27 cellular contexts compared by ENCODE assay signal in genomic region chr2:10617241-10617640, GRCh38.
"Had no signal": no experiment of that assay in that cellular context is flagged by ENCODE, and none has a peak within 500 bp of the region (broad histone marks: within the 10 kb centered on the region; RNA-seq: fewer than 3 reads in every experiment).

No MANE protein-coding gene starts in this region.

- ATAC-seq: activated T-cell treated with anti-CD3 and anti-CD28 coated beads, Interleukin-2, amount 50 U/mL, for 72 hours; body of pancreas had no signal

- H3K27me3 Mint-ChIP-seq: activated CD4-positive, alpha-beta T cell treated with anti-CD3 and anti-CD28 coated beads, Interleukin-2, amount 10 ng/mL, durations not matched to agents 24 days and 14 days; activated naive CD8-positive, alpha-beta T cell treated with anti-CD3 and anti-CD28 coated beads, Interleukin-2, amount 10 ng/mL, durations not matched to agents 7 days and 5 days had no signal

- H3K27ac Mint-ChIP-seq: activated CD4-positive, alpha-beta T cell treated with anti-CD3 and anti-CD28 coated beads, Interleukin-2, amount 10 ng/mL, durations not matched to agents 24 days and 14 days; activated naive CD8-positive, alpha-beta T cell treated with anti-CD3 and anti-CD28 coated beads, Interleukin-2, amount 10 ng/mL, durations not matched to agents 7 days and 5 days; activated T-cell treated with anti-CD3 and anti-CD28 coated beads, Interleukin-2, amount 50 U/mL, for 72 hours; activated T-helper 2 cell treated with anti-CD3 and anti-CD28 coated beads, Interferon-gamma antibody, Interleukin-2, Interleukin-4, amounts not matched to agents 10 μg/mL and 5 μg/mL and 100 μg/mL, durations not matched to agents 14 hours and 24 hours and 36 hours had no signal

- DNase-seq: activated CD4-positive, alpha-beta T cell treated with anti-CD3 and anti-CD28 coated beads for 1 hour; activated CD4-positive, alpha-beta T cell treated with anti-CD3 and anti-CD28 coated beads, Interleukin-2, amount 10 ng/mL, durations not matched to agents 24 days and 14 days; activated CD4-positive, alpha-beta T cell treated with anti-CD3 and anti-CD28 coated beads, Interleukin-2, amount 50 U/mL, for 48 hours; activated naive CD4-positive, alpha-beta T cell treated with anti-CD3 and anti-CD28 coated beads, Interleukin-2, amount 50 U/mL, for 16 hours; activated naive CD8-positive, alpha-beta T cell treated with anti-CD3 and anti-CD28 coated beads, Interleukin-2, amount 10 ng/mL, durations not matched to agents 7 days and 5 days; activated T-cell treated with anti-CD3 and anti-CD28 coated beads for 4 hours; activated T-cell treated with anti-CD3 and anti-CD28 coated beads, Interleukin-2, amount 50 U/mL, for 72 hours; adrenal gland; anterior cingulate cortex; body of pancreas; central memory CD4-positive, alpha-beta T cell; IMR-90; Kasumi-1; KBM-7; NCI-H1105 treated with DMSO at 0.1 percent for 48 hours; NCI-H1436 treated with DMSO at 0.1 percent for 48 hours; NCI-H187; NCI-H2081; NCI-H510A treated with DMSO at 0.1 percent for 48 hours; NCI-H69; NK-92 treated with Interleukin-12 subunit alpha and Interleukin-12 subunit beta, amount 100 ng/mL, for 24 hours; OCI-M1; SIG-M5; T-helper 2 cell had no signal

- H3K4me1 ChIP-seq: body of pancreas had no signal

- FAIRE-seq: bronchial epithelial cell, RCC 7860 had no signal

- H3K9me3 ChIP-seq: adrenal gland, body of pancreas had no signal

- H3K9me3 Mint-ChIP-seq: activated CD4-positive, alpha-beta T cell treated with anti-CD3 and anti-CD28 coated beads, Interleukin-2, amount 10 ng/mL, durations not matched to agents 24 days and 14 days had no signal

- H3K27me3 ChIP-seq: adrenal gland, body of pancreas had no signal

- H3K4me3 Mint-ChIP-seq: activated CD4-positive, alpha-beta T cell treated with anti-CD3 and anti-CD28 coated beads, Interleukin-2, amount 10 ng/mL, durations not matched to agents 24 days and 14 days; activated naive CD8-positive, alpha-beta T cell treated with anti-CD3 and anti-CD28 coated beads, Interleukin-2, amount 10 ng/mL, durations not matched to agents 7 days and 5 days; activated T-cell treated with anti-CD3 and anti-CD28 coated beads, Interleukin-2, amount 50 U/mL, for 72 hours had no signal

- H3K27ac ChIP-seq: adrenal gland, body of pancreas had no signal

- H3K4me3 ChIP-seq: adrenal gland, body of pancreas had no signal
